In genomic region chr9:14277202-14277601, GRCh38 we compare ENCODE assay signal across 14 cellular contexts. TPM values are rescaled to one million over a fixed set of nuclear protein-coding genes. Genes with fewer than 3 reads are reported as not detected.
A peak's percentile ranks its signal among the peaks of the same experiment; 100 is the strongest.
DNase-seq lines count a peak whose midpoint lies in the region; ATAC-seq, FAIRE-seq and TF ChIP-seq lines count a peak whose summit lies in the region.
"Had no signal": no experiment of that assay in that cellular context is flagged by ENCODE, and none has a peak within 500 bp of the region (broad histone marks: within the 10 kb centered on the region; RNA-seq: fewer than 3 reads in every experiment).

No MANE protein-coding gene starts in this region.

- H3K4me1 Mint-ChIP-seq in Calu3 (ENCODE audit: low read depth, unreplicated experiment) (peaks cover 59% of the 10 kb centered on the region), mesothelial cell of epicardium (peaks cover 79% of the 10 kb centered on the region)

- H3K18ac ChIP-seq in H1 (ENCODE audit: extremely low read depth, low read length) = no peak overlapping the region

- no peak overlapping the region for H3K23ac ChIP-seq in H1 (ENCODE audit: insufficient read length)

- H3K27ac ChIP-seq in H1 (ENCODE audit: low read depth, low read length) = no peak overlapping the region
- H3K27ac ChIP-seq: BLaER1 treated with 17β-estradiol and CSF1 and Interleukin-3, amounts not matched to agents 10 nM and 100 nM had no signal

- H3K27me3 ChIP-seq in H1 (replicated peaks in 1 of 4; ENCODE audit: control insufficient read depth in 3 of 4, extremely low read depth in 1 of 4, insufficient read depth in 3 of 4, low read length in 3 of 4) = no peaks in the 10 kb centered on the region
- H3K27me3 ChIP-seq: BLaER1 treated with 17β-estradiol and CSF1 and Interleukin-3, amounts not matched to agents 10 nM and 100 nM had no signal

- no peak overlapping the region for H3K4ac ChIP-seq in H1 (replicated peaks; ENCODE audit: insufficient read length, low read depth, low read length)

- DNase-seq in Calu3 (peak; percentile 32), NCI-H226 (peak; percentile 65), H1 (ENCODE audit: low read depth in 1 of 2, low spot score in 2 of 2) (no peak), mesothelial cell of epicardium (ENCODE audit: low spot score in 2 of 2, unreplicated experiment in 2 of 2) (no peak), GOT3 (lab: John Stamatoyannopoulos, UW) (no peak), NCI-H82 (lab: John Stamatoyannopoulos, UW) (no peak)
- no peak for DNase-seq in stimulated activated CD4-positive, alpha-beta T cell treated with anti-CD3 and anti-CD28 coated beads, Interleukin-2, amount 100 ng/mL, for 24 hours
- DNase-seq: activated T-cell treated with anti-CD3 and anti-CD28 coated beads, Interleukin-2, amount 50 U/mL, for 4 hours; kidney; NCI-H2081; stimulated activated naive CD4-positive, alpha-beta T cell treated with Interleukin-2 at 50 U/mL for 16 hours; T-helper 1 cell had no signal

- H3K9me3 Mint-ChIP-seq in Calu3 (ENCODE audit: low read depth, unreplicated experiment) = no peaks in the 10 kb centered on the region
- H3K9me3 Mint-ChIP-seq in mesothelial cell of epicardium = no peaks in the 10 kb centered on the region
- H3K9me3 Mint-ChIP-seq: activated T-cell treated with anti-CD3 and anti-CD28 coated beads, Interleukin-2, amount 50 U/mL, for 4 hours had no signal

- H3K36me3 Mint-ChIP-seq in Calu3 (ENCODE audit: insufficient read depth, unreplicated experiment) (peaks cover 21% of the 10 kb centered on the region), mesothelial cell of epicardium (peaks cover 4% of the 10 kb centered on the region)

- H4K5ac ChIP-seq in H1 (ENCODE audit: insufficient read length, low read depth, low read length) = no peak overlapping the region

- H3K27ac Mint-ChIP-seq in Calu3 (ENCODE audit: unreplicated experiment) (peak overlapping the region; percentile 63), mesothelial cell of epicardium (peak overlapping the region; percentile 81)

- 0 out of 4 replicates have a peak, but pooled peaks cover 0 to 6% of the 10 kb centered on the region in 2 experiments for H3K79me2 ChIP-seq in H1 (ENCODE audit: control insufficient read depth in 1 of 2, insufficient read depth in 2 of 2, low read length in 2 of 2)

- no peak for TF ChIP-seq CTCF in Calu3 (IDR thresholded peaks at IDR 0.05; ENCODE audit: unreplicated experiment)
- no peak for TF ChIP-seq CTCF in H1 (IDR thresholded peaks at IDR 0.05; ENCODE audit: control extremely low read depth in 1 of 3, insufficient read depth in 1 of 3, low read depth in 1 of 3, low read length in 3 of 3)
- no peak for TF ChIP-seq CTCF in mesothelial cell of epicardium (IDR thresholded peaks at IDR 0.05; ENCODE audit: unreplicated experiment)

- H3K4me3 Mint-ChIP-seq in Calu3 (ENCODE audit: low read depth, unreplicated experiment) (peak overlapping the region; percentile 51), mesothelial cell of epicardium (no peak overlapping the region)
- H3K4me3 Mint-ChIP-seq: activated T-cell treated with anti-CD3 and anti-CD28 coated beads, Interleukin-2, amount 50 U/mL, for 4 hours had no signal

- H2BK20ac ChIP-seq in H1 (ENCODE audit: low read length) = no peak overlapping the region

- H3K9ac ChIP-seq in H1 (replicated peaks in 1 of 4; ENCODE audit: extremely low read depth in 1 of 4, low read depth in 3 of 4, low read length in 3 of 4) = no peak overlapping the region
- H3K9ac ChIP-seq: BLaER1 treated with 17β-estradiol and CSF1 and Interleukin-3, amounts not matched to agents 10 nM and 100 nM had no signal

- no TSS peak for BruUV-seq in Calu3 (replicated peaks; lab: Mats Ljungman, UMichigan)

- no peak for TF ChIP-seq EP300 in H1 (IDR thresholded peaks at IDR 0.05; ENCODE audit: borderline replicate concordance in 1 of 2, low read depth in 2 of 2, low read length in 2 of 2)

- no peak overlapping the region for H3K4me2 ChIP-seq in H1 (ENCODE audit: insufficient read depth in 1 of 2, low read depth in 2 of 2, low read length in 2 of 2)
- H3K4me2 ChIP-seq: BLaER1 treated with 17β-estradiol and CSF1 and Interleukin-3, amounts not matched to agents 10 nM and 100 nM had no signal

- WGBS in H1 (ENCODE audit: extremely low coverage in 1 of 2, insufficient coverage in 1 of 2, insufficient read length in 1 of 2, insufficient replicate concordance in 2 of 2, low coverage in 1 of 2, low lambda C conversion rate in 2 of 2, missing lambda C conversion rate in 1 of 2), 2 experiments = 94% methylated on average over 8 of the region's 8 CpGs; no CpG with 5 or more reads in 1 of the 2 experiments

- H3K23me2 ChIP-seq in H1 (ENCODE audit: low read depth, low read length) = peaks cover 3% of the 10 kb centered on the region; the same call in 1 of the 2 replicates

- H3K4me3 ChIP-seq in H1 (ENCODE audit: extremely low read depth in 1 of 4, insufficient read depth in 2 of 4, low read depth in 3 of 4, low read length in 4 of 4) = no peak overlapping the region
- H3K4me3 ChIP-seq: BLaER1 treated with 17β-estradiol and CSF1 and Interleukin-3, amounts not matched to agents 10 nM and 100 nM had no signal

- POLR2A ChIA-PET in H1 (lab: Charles Lee; ENCODE audit: partially characterized antibody) = no interaction called here

- intact Hi-C loops in Calu3 (cut with micrococcal nuclease; ENCODE audit: unreplicated experiment) = loop anchor here (5.0 kb wide), 1 partner anchor 45 kb away; no protein-coding TSS in a partner anchor

- H2AFZ ChIP-seq in H1 (ENCODE audit: low read length) = no peak overlapping the region

- no peak overlapping the region for H2AK5ac ChIP-seq in H1 (ENCODE audit: low read depth, low read length)

- no peak for FAIRE-seq in H1 (lab: Jason Lieb, UNC)

- H4K20me1 ChIP-seq in H1 (replicated peaks in 1 of 2; ENCODE audit: control insufficient read depth in 1 of 2, insufficient read depth in 2 of 2, low read length in 2 of 2) = no peaks in the 10 kb centered on the region
- H4K20me1 ChIP-seq: BLaER1 treated with 17β-estradiol and CSF1 and Interleukin-3, amounts not matched to agents 10 nM and 100 nM had no signal

- H2BK15ac ChIP-seq in H1 (ENCODE audit: low read length) = peak overlapping the region; percentile 22; the same call in 1 of the 2 replicates

- no peak overlapping the region for H4K8ac ChIP-seq in H1 (ENCODE audit: extremely low read depth, insufficient read depth, low read length)

- no peaks in the 10 kb centered on the region; the same call in 1 of the 2 replicates for H3K79me1 ChIP-seq in H1 (ENCODE audit: low read depth, low read length)

- peak overlapping the region; percentile 6; the same call in 1 of the 2 replicates for H2BK5ac ChIP-seq in H1 (ENCODE audit: low read depth, low read length)

- CTCF ChIA-PET in Calu3 (lab: Charles Lee) = interaction anchor here (0.8 to 1.3 kb wide), 4 partner anchors 17 to 123 kb away, joined by 3 to 4 read pairs (median 4); no protein-coding TSS in a partner anchor
- CTCF ChIA-PET in H1 (lab: Charles Lee; ENCODE audit: partially characterized antibody) = interaction anchor here (0.6 to 2.2 kb wide), 6 partner anchors 9 to 493 kb away, joined by 3 to 6 read pairs (median 3); no protein-coding TSS in a partner anchor

- H3K4me1 ChIP-seq in H1 (replicated peaks in 1 of 4; ENCODE audit: control insufficient read depth in 3 of 4, insufficient read depth in 4 of 4, low read length in 3 of 4) = peaks cover 6 to 29% (median 17%) of the 10 kb centered on the region in 4 experiments

- H3K27me3 Mint-ChIP-seq in Calu3 (ENCODE audit: unreplicated experiment) (no peaks in the 10 kb centered on the region), mesothelial cell of epicardium (ENCODE audit: low read depth) (no peaks in the 10 kb centered on the region)

- H3K9me3 ChIP-seq in H1 (ENCODE audit: insufficient read depth in 2 of 2, low read depth in 1 of 2, low read length in 1 of 2) = no peaks in the 10 kb centered on the region
- H3K9me3 ChIP-seq: BLaER1 treated with 17β-estradiol and CSF1 and Interleukin-3, amounts not matched to agents 10 nM and 100 nM had no signal

- H3K56ac ChIP-seq in H1 (replicated peaks; ENCODE audit: insufficient read length, low read depth, low read length) = no peak overlapping the region

- no peak overlapping the region for H4K91ac ChIP-seq in H1 (replicated peaks; ENCODE audit: insufficient read length, low read length)

- no peak overlapping the region for H2BK12ac ChIP-seq in H1 (ENCODE audit: low read depth, low read length)

- no peaks in the 10 kb centered on the region for H3K36me3 ChIP-seq in H1 (ENCODE audit: control insufficient read depth in 2 of 4, insufficient read depth in 4 of 4, low read length in 3 of 4)
- H3K36me3 ChIP-seq: BLaER1 treated with 17β-estradiol and CSF1 and Interleukin-3, amounts not matched to agents 10 nM and 100 nM had no signal

- TF ChIP-seq POLR2A in H1 (IDR thresholded peaks at IDR 0.05; ENCODE audit: control extremely low read depth in 1 of 2, low read depth in 2 of 2, low read length in 2 of 2) = no peak

- no peak overlapping the region for H3K14ac ChIP-seq in H1 (ENCODE audit: insufficient read length)

- TF ChIP-seq RAD21 in H1 (IDR thresholded peaks at IDR 0.05 in 1 of 2, conservative IDR thresholded peaks at IDR 0.05 in 1 of 2; ENCODE audit: low read depth in 2 of 2, low read length in 2 of 2) = no peak

- ATAC-seq in HG03439 (IDR thresholded peaks at IDR 0.05; ENCODE audit: unreplicated experiment) = no peak
- ATAC-seq: activated T-cell treated with anti-CD3 and anti-CD28 coated beads, Interleukin-2, amount 50 U/mL, for 4 hours had no signal

- no peak overlapping the region for H2BK120ac ChIP-seq in H1 (replicated peaks; ENCODE audit: low read depth, low read length)

TF ChIP-seq in H1, 55 proteins besides CTCF, POLR2A, EP300 and RAD21 (continues in another document):
- TF ChIP-seq JUND (IDR thresholded peaks at IDR 0.05; ENCODE audit: low read length) = no peak

RNA-seq across cellular contexts. Expression of gene NFIB, which starts 36.7 kb away (rescaled TPM):
- total RNA-seq in Calu3 (2022) (75.8 and 76.2 TPM in 2 replicates), mesothelial cell of epicardium (213 to 237 TPM (median 230 TPM) in 3 replicates)
- total RNA-seq in H1 (2021; fragmentation: NEBNext Ultra II Directional; extraction: Animal tissue kit (Norgen Biotek cat#: 25700)) = 11.6 and 13.1 TPM in 2 replicates
- 2.1 and 2.6 TPM in 2 replicates for polyA plus RNA-seq in H1 (2011; rRNA removed)
- polyA plus RNA-seq in H1 (2011; cell fraction: cytosol; rRNA removed) = 2.1 TPM
- polyA plus RNA-seq in H1 (2011; cell fraction: nucleus; rRNA removed) = 14.2 TPM
- polyA plus RNA-seq in H1 (2012, experiment 1 of 2) = 3.8 to 6.3 TPM (median 4.5 TPM) in 4 replicates
- 0.62 TPM for polyA plus RNA-seq in H1 (2012, experiment 2 of 2)
- 5.5 TPM for polyA plus RNA-seq in H1 (2013, experiment 1 of 2)
- polyA plus RNA-seq in H1 (2013, experiment 2 of 2) = 4.7 TPM
- 25.7 and 40.9 TPM in 2 replicates for polyA minus RNA-seq in H1 (2011; rRNA and poly(A)+ RNA removed)
- polyA minus RNA-seq in H1 (2011; cell fraction: cytosol; rRNA and poly(A)+ RNA removed) = 4.4 TPM
- 54.6 TPM for polyA minus RNA-seq in H1 (2011; cell fraction: nucleus; rRNA and poly(A)+ RNA removed)

Comparison
In these comparisons a context has a peak if more than half of its experiments do, and no peak if none do; other contexts are left out.
1. DNase-seq: peak in Calu3 (single experiment) and NCI-H226 (single experiment); none in H1 (0 of 2), mesothelial cell of epicardium (0 of 2), GOT3 (single experiment), stimulated activated CD4-positive, alpha-beta T cell treated with anti-CD3 and anti-CD28 coated beads, Interleukin-2, amount 100 ng/mL, for 24 hours (0 of 2) and NCI-H82 (single experiment).